In the genomic region with DNA sequence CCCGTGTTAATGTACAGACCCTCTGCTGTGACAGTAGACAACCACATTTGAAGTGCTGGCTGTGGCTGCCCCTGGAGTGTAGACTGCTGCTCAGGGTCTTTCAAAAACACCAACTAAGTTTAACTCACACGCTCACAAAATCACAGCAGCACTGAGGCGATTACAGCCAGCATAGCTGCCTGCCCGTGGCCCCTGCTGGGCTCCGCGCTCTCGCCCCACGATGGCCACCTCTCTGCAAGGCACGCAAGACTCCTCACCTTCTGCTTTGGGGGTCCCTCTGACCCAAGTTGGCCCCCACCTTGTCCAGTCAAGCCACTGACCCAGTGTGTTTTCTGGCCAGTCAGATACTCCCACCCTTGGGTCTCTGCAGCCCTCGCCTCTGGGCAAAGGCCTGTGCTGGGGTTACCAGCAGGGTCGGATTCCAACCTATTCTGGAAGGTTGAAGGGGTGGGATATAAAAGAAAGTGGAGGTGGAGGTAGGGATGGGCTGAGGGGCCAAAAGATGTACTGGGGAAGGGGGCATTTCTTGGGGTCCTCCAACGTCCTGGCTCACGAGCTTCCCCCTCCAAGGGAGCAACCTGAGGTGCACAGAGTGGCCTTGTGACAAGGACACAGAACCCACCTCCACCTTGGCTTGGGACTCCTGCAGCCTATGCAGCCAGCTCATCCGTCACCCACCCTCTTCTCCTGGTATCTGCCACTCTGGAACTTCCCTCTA, we compare ENCODE assay signal across 20 cellular contexts. TPM values are rescaled to one million over a fixed set of nuclear protein-coding genes. Genes with fewer than 3 reads are reported as not detected.
A peak's percentile ranks its signal among the peaks of the same experiment; 100 is the strongest.
DNase-seq lines count a peak whose midpoint lies in the region; TF ChIP-seq lines count a peak whose summit lies in the region.
"Had no signal": no experiment of that assay in that cellular context is flagged by ENCODE, and none has a peak within 500 bp of the region (broad histone marks: within the 10 kb centered on the region; RNA-seq: fewer than 3 reads in every experiment).

No MANE protein-coding gene starts in this region.

- DNase-seq in GM13977 (ENCODE audit: low spot score): peak; percentile 37
- DNase-seq in ecto neural progenitor cell (ENCODE audit: low spot score): peak; percentile 45
- no peak for DNase-seq in spleen
- DNase-seq in Ammon's horn (ENCODE audit: low spot score): no peak
- no peak for DNase-seq in nucleus accumbens (lab: John Stamatoyannopoulos, UW)
- no peak for DNase-seq in GM10266 (ENCODE audit: extremely low spot score)
- DNase-seq: activated effector memory CD4-positive, alpha-beta T cell treated with Interleukin-2 at 50 U/mL for 16 hours; DMS 273 treated with DMSO at 0.1 percent for 48 hours; gastrocnemius medialis; left ventricle myocardium inferior; NCI-H1930; NCI-H446 treated with DMSO at 0.1 percent for 48 hours; thyroid gland had no signal

- in situ Hi-C loops in GM13977 (cut with MboI; ENCODE audit: low pct_unique_long_range_greater_than_20kb, low sequenced_read_pairs, unreplicated experiment): no loop called here

- TF ChIP-seq POLR2A in spleen (IDR thresholded peaks at IDR 0.05): no peak

- peak overlapping the region; percentile 100 for H3K9ac ChIP-seq in OCI-LY3 (ENCODE audit: low read length)

- H3K9me3 ChIP-seq in OCI-LY3 (ENCODE audit: insufficient read depth, low read length): no peaks in the 10 kb centered on the region
- H3K9me3 ChIP-seq in spleen: no peaks in the 10 kb centered on the region
- H3K9me3 ChIP-seq: ascending aorta, gastrocnemius medialis, left ventricle myocardium inferior, thyroid gland had no signal

- TF ChIP-seq CTCF in GM13977 (IDR thresholded peaks at IDR 0.05; ENCODE audit: extremely low read depth, insufficient read depth, missing control alignments) (no peak), OCI-LY3 (IDR thresholded peaks at IDR 0.05; ENCODE audit: low read depth, low read length) (no peak), spleen (IDR thresholded peaks at IDR 0.05 in 8 of 11, conservative IDR thresholded peaks at IDR 0.05 in 3 of 11) (no peak), GM10266 (IDR thresholded peaks at IDR 0.05; ENCODE audit: control insufficient read depth, insufficient read depth, low read depth, missing control alignments) (no peak)

- WGBS in spleen, 5 donors: 82 to 91% (median 88%) methylated on average over 14 of the region's 14 CpGs

- H3K79me2 ChIP-seq in OCI-LY3 (ENCODE audit: low read length): peaks cover 60% of the 10 kb centered on the region

- peak overlapping the region; percentile 99 for H3K4me2 ChIP-seq in OCI-LY3 (ENCODE audit: low read length)
- H3K4me2 ChIP-seq: smooth muscle cell had no signal

- peaks cover 7% of the 10 kb centered on the region for H3K36me3 ChIP-seq in OCI-LY3 (replicated peaks; ENCODE audit: low read depth, low read length)
- peaks cover 0 to 2% (median 0%) of the 10 kb centered on the region in 6 donors for H3K36me3 ChIP-seq in spleen
- H3K36me3 ChIP-seq: ascending aorta, gastrocnemius medialis, left ventricle myocardium inferior, thyroid gland had no signal

- peak overlapping the region; percentile 100 for H3K27ac ChIP-seq in OCI-LY3 (ENCODE audit: low read length)
- H3K27ac ChIP-seq in spleen: peak overlapping the region; percentile 72 to 94 (median 86)
- H3K27ac ChIP-seq: ascending aorta, C4-2B, coronary artery, epithelial cell of prostate, gastrocnemius medialis, left ventricle myocardium inferior, thyroid gland had no signal

- peaks cover 5% of the 10 kb centered on the region for H4K20me1 ChIP-seq in OCI-LY3 (ENCODE audit: insufficient read depth, low read length)

- peaks cover 43% of the 10 kb centered on the region for H3K4me1 ChIP-seq in OCI-LY3 (ENCODE audit: low read length)
- peaks cover 2 to 85% (median 51%) of the 10 kb centered on the region in 6 donors for H3K4me1 ChIP-seq in spleen
- H3K4me1 ChIP-seq: gastrocnemius medialis had no signal

- H3K27me3 ChIP-seq in OCI-LY3 (ENCODE audit: low read depth, low read length) (no peaks in the 10 kb centered on the region), spleen (replicated peaks in 1 of 7) (peaks cover 0 to 24% (median 4%) of the 10 kb centered on the region in 7 donors)
- H3K27me3 ChIP-seq: ascending aorta, thyroid gland had no signal

- H3K4me3 ChIP-seq in OCI-LY3 (ENCODE audit: low read length): peak overlapping the region; percentile 100
- no peak overlapping the region for H3K4me3 ChIP-seq in spleen
- H3K4me3 ChIP-seq: ascending aorta, coronary artery, gastrocnemius medialis, left ventricle myocardium inferior, smooth muscle cell, thyroid gland had no signal

- intact Hi-C loops in spleen (cut with DNase I; ENCODE audit: low total_unique reads): no loop called here

- H2AFZ ChIP-seq in OCI-LY3 (ENCODE audit: low read depth, low read length): no peak overlapping the region

RNA-seq across cellular contexts. Expression of gene B3GNT7, which starts 2.9 kb away (rescaled TPM):
- total RNA-seq in spleen: 10 to 100 TPM; 10.7 to 17.5 (median 11.9) TPM
- 1 to 10 TPM in 2 of 3 donors, under 1 TPM in 1; 0.96 to 1.7 (median 1.4) TPM for polyA plus RNA-seq in spleen
- total RNA-seq: myocyte had no signal

Comparison
In these comparisons a context has a peak if more than half of its experiments do, and no peak if none do; other contexts are left out.
1. DNase-seq: peak in GM13977 (single experiment) and ecto neural progenitor cell (single experiment); none in spleen (single experiment), Ammon's horn (single experiment), nucleus accumbens (0 of 56) and GM10266 (single experiment).